ENCODE assay signal across 34 cellular contexts in genomic region chr3:134322286-134322685, GRCh38. TPM values are rescaled to one million over a fixed set of nuclear protein-coding genes. Genes with fewer than 3 reads are reported as not detected.
"Had no signal": no experiment of that assay in that cellular context is flagged by ENCODE, and none has a peak within 500 bp of the region (broad histone marks: within the 10 kb centered on the region; RNA-seq: fewer than 3 reads in every experiment).

No MANE protein-coding gene starts in this region.

- ATAC-seq: activated CD4-positive, alpha-beta T cell treated with anti-CD3 and anti-CD28 coated beads for 36 hours; activated CD8-positive, alpha-beta memory T cell treated with anti-CD3 and anti-CD28 coated beads, Interleukin-2, amount 10 ng/mL, durations not matched to agents 7 days and 5 days; activated CD8-positive, alpha-beta T cell treated with anti-CD3 and anti-CD28 coated beads, Interleukin-2, amount 10 ng/mL, durations not matched to agents 7 days and 5 days; activated naive CD8-positive, alpha-beta T cell treated with anti-CD3 and anti-CD28 coated beads, Interleukin-2, amount 50 U/mL, for 24 hours; effector memory CD8-positive, alpha-beta T cell had no signal

- DNase-seq: activated CD4-positive, alpha-beta memory T cell treated with anti-CD3 and anti-CD28 coated beads for 36 hours; activated CD4-positive, alpha-beta T cell treated with anti-CD3 and anti-CD28 coated beads for 36 hours; activated CD4-positive, alpha-beta T cell treated with anti-CD3 and anti-CD28 coated beads, Interleukin-2, amount 10 ng/mL, durations not matched to agents 24 days and 14 days; activated CD4-positive, CD25-positive, alpha-beta regulatory T cell; activated CD4-positive, CD25-positive, alpha-beta regulatory T cell treated with anti-CD3 and anti-CD28 coated beads, Interleukin-2, amount 50 U/mL, for 72 hours; activated CD8-positive, alpha-beta memory T cell treated with anti-CD3 and anti-CD28 coated beads, Interleukin-2, amount 50 U/mL, for 4 hours; activated CD8-positive, alpha-beta T cell treated with anti-CD3 and anti-CD28 coated beads, Interleukin-2, amount 10 ng/mL, durations not matched to agents 7 days and 5 days; activated effector memory CD4-positive, alpha-beta T cell treated with anti-CD3 and anti-CD28 coated beads, Interleukin-2, amount 50 U/mL, for 16 hours; activated naive CD4-positive, alpha-beta T cell treated with anti-CD3 and anti-CD28 coated beads for 36 hours; activated naive CD8-positive, alpha-beta T cell treated with anti-CD3 and anti-CD28 coated beads for 36 hours; activated naive CD8-positive, alpha-beta T cell treated with anti-CD3 and anti-CD28 coated beads, Interleukin-2, amount 50 U/mL, for 24 hours; activated T-cell treated with anti-CD3 and anti-CD28 coated beads, Interleukin-2, amount 50 U/mL, for 1 hour; activated T-cell treated with anti-CD3 and anti-CD28 coated beads, Interleukin-2, amount 50 U/mL, for 48 hours; amniotic stem cell; anterior cingulate cortex; brain microvascular endothelial cell; caudate nucleus; cortex of kidney; dermis blood vessel endothelial cell; effector CD4-positive, alpha-beta T cell; effector memory CD8-positive, alpha-beta T cell; erythroblast; foreskin fibroblast; head of caudate nucleus; T-helper 2 cell had no signal

- H3K27me3 ChIP-seq: brain microvascular endothelial cell, esophagus muscularis mucosa had no signal

- H3K9me3 ChIP-seq: esophagus muscularis mucosa had no signal

- H3K36me3 ChIP-seq: brain microvascular endothelial cell, esophagus muscularis mucosa had no signal

- H3K4me3 ChIP-seq: esophagus muscularis mucosa had no signal

- FAIRE-seq: astrocyte, colon, frontal cortex had no signal

- H3K27ac ChIP-seq: brain microvascular endothelial cell, esophagus muscularis mucosa had no signal

RNA-seq across cellular contexts. Expression of gene AMOTL2, which starts 52.0 kb away (rescaled TPM):
- total RNA-seq: activated CD4-positive, alpha-beta T cell treated with anti-CD3 and anti-CD28 coated beads, Interleukin-2, amount 10 ng/mL, durations not matched to agents 24 days and 14 days; activated CD8-positive, alpha-beta memory T cell treated with anti-CD3 and anti-CD28 coated beads for 36 hours; activated CD8-positive, alpha-beta memory T cell treated with anti-CD3 and anti-CD28 coated beads, Interleukin-2, amount 10 ng/mL, durations not matched to agents 7 days and 5 days; activated CD8-positive, alpha-beta T cell treated with anti-CD3 and anti-CD28 coated beads, Interleukin-2, amount 10 ng/mL, durations not matched to agents 7 days and 5 days; activated naive CD8-positive, alpha-beta T cell treated with anti-CD3 and anti-CD28 coated beads for 36 hours; activated T-helper 1 cell treated with anti-CD3 and anti-CD28 coated beads, Interleukin-12 subunit alpha, Interleukin-12 subunit beta, Interleukin-2, Interleukin-4 antibody, amounts not matched to agents 30 ng/mL and 10 ng/mL and 1 ng/mL, durations not matched to agents 14 hours and 24 hours and 36 hours; activated T-helper 2 cell treated with anti-CD3 and anti-CD28 coated beads, Interferon-gamma antibody, Interleukin-2, Interleukin-4, amounts not matched to agents 10 μg/mL and 5 μg/mL and 100 μg/mL, durations not matched to agents 14 hours and 24 hours and 36 hours; T-helper 1 cell treated with Interleukin-12 subunit alpha and Interleukin-12 subunit beta and Interleukin-4 antibody, amounts not matched to agents 30 ng/mL and 1 ng/mL, for 36 hours had no signal
